ENCODE assay signal across 14 cellular contexts in the genomic region with DNA sequence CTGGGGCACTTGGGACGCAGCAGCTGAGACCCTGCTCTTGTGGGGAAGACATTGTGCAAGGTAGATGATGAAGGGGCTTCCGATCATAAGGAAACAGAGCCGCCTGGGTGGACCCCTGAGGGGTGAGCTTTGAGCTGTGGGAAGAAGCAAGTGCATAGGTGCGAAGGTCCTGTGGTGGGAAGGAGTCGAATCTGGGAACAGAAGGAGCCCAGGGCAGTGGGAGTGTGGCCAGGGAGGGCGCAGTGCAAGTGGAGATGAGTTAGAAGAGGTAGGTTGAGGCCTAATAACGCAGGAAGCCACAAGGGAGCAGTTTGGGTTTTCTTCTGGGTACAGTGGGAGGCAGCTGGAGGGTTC. TPM values are rescaled to one million over a fixed set of nuclear protein-coding genes. Genes with fewer than 3 reads are reported as not detected.
DNase-seq lines count a peak whose midpoint lies in the region; ATAC-seq and TF ChIP-seq lines count a peak whose summit lies in the region.
"Had no signal": no experiment of that assay in that cellular context is flagged by ENCODE, and none has a peak within 500 bp of the region (broad histone marks: within the 10 kb centered on the region; RNA-seq: fewer than 3 reads in every experiment).

No MANE protein-coding gene starts in this region.

- CTCF ChIA-PET in activated naive CD4-positive, alpha-beta T cell treated with anti-CD3 and anti-CD28 coated beads for 36 hours (lab: Charles Lee): interaction anchor here (1.4 kb wide), 1 partner anchor 9 kb away, joined by 3 read pairs; no protein-coding TSS in a partner anchor
- CTCF ChIA-PET in WTC11 (lab: Charles Lee): interaction anchor here (1.9 kb wide), 1 partner anchor 97 kb away, joined by 7 read pairs; no protein-coding TSS in a partner anchor

- POLR2A ChIA-PET in WTC11 (lab: Charles Lee): no interaction called here

- H3K36me3 Mint-ChIP-seq in activated naive CD4-positive, alpha-beta T cell treated with anti-CD3 and anti-CD28 coated beads for 36 hours (ENCODE audit: low read depth): peaks cover 57% of the 10 kb centered on the region
- H3K36me3 Mint-ChIP-seq in WTC11 (peaks cover 49% of the 10 kb centered on the region), memory B cell (peaks cover 28% of the 10 kb centered on the region)
- peaks cover 100% of the 10 kb centered on the region for H3K36me3 Mint-ChIP-seq in stimulated activated effector memory CD8-positive, alpha-beta T cell treated with anti-CD3 and anti-CD28 coated beads, Interleukin-12 subunit alpha, Interleukin-12 subunit beta, amount 100 ng/mL, for 72 hours

- no peaks in the 10 kb centered on the region for H3K9me3 Mint-ChIP-seq in activated naive CD4-positive, alpha-beta T cell treated with anti-CD3 and anti-CD28 coated beads for 36 hours
- H3K9me3 Mint-ChIP-seq in WTC11 (no peaks in the 10 kb centered on the region), memory B cell (no peaks in the 10 kb centered on the region)
- H3K9me3 Mint-ChIP-seq in stimulated activated effector memory CD8-positive, alpha-beta T cell treated with anti-CD3 and anti-CD28 coated beads, Interleukin-12 subunit alpha, Interleukin-12 subunit beta, amount 100 ng/mL, for 72 hours: no peaks in the 10 kb centered on the region
- H3K9me3 Mint-ChIP-seq: activated T-helper 1 cell treated with anti-CD3 and anti-CD28 coated beads, Interleukin-12 subunit alpha, Interleukin-12 subunit beta, Interleukin-2, Interleukin-4 antibody, amounts not matched to agents 30 ng/mL and 10 ng/mL and 1 ng/mL, durations not matched to agents 14 hours and 24 hours and 36 hours had no signal

- no peak overlapping the region for H3K4me3 Mint-ChIP-seq in activated naive CD4-positive, alpha-beta T cell treated with anti-CD3 and anti-CD28 coated beads for 36 hours
- H3K4me3 Mint-ChIP-seq in WTC11 (no peak overlapping the region), memory B cell (peak overlapping the region; percentile 76)
- peak overlapping the region; percentile 73 for H3K4me3 Mint-ChIP-seq in stimulated activated effector memory CD8-positive, alpha-beta T cell treated with anti-CD3 and anti-CD28 coated beads, Interleukin-12 subunit alpha, Interleukin-12 subunit beta, amount 100 ng/mL, for 72 hours
- H3K4me3 Mint-ChIP-seq: activated T-helper 1 cell treated with anti-CD3 and anti-CD28 coated beads, Interleukin-12 subunit alpha, Interleukin-12 subunit beta, Interleukin-2, Interleukin-4 antibody, amounts not matched to agents 30 ng/mL and 10 ng/mL and 1 ng/mL, durations not matched to agents 14 hours and 24 hours and 36 hours had no signal

- TF ChIP-seq CTCF in WTC11 (IDR thresholded peaks at IDR 0.05): no peak

- ATAC-seq in WTC11 (no peak), memory B cell (ENCODE audit: low read depth) (no peak), HG03175 (IDR thresholded peaks at IDR 0.05; ENCODE audit: unreplicated experiment) (no peak), HG03025 (IDR thresholded peaks at IDR 0.05; ENCODE audit: low FRiP score, unreplicated experiment) (no peak)
- no peak for ATAC-seq in stimulated activated effector memory CD8-positive, alpha-beta T cell treated with anti-CD3 and anti-CD28 coated beads, Interleukin-12 subunit alpha, Interleukin-12 subunit beta, amount 100 ng/mL, for 72 hours
- ATAC-seq: activated CD4-positive, CD25-positive, alpha-beta regulatory T cell treated with anti-CD3 and anti-CD28 coated beads, Interleukin-2, amount 50 U/mL, for 24 hours had no signal

- peaks cover 72% of the 10 kb centered on the region for H3K4me1 Mint-ChIP-seq in activated naive CD4-positive, alpha-beta T cell treated with anti-CD3 and anti-CD28 coated beads for 36 hours (ENCODE audit: low read depth)
- peaks cover 6% of the 10 kb centered on the region for H3K4me1 Mint-ChIP-seq in WTC11
- peaks cover 46% of the 10 kb centered on the region for H3K4me1 Mint-ChIP-seq in memory B cell
- peaks cover 64% of the 10 kb centered on the region for H3K4me1 Mint-ChIP-seq in stimulated activated effector memory CD8-positive, alpha-beta T cell treated with anti-CD3 and anti-CD28 coated beads, Interleukin-12 subunit alpha, Interleukin-12 subunit beta, amount 100 ng/mL, for 72 hours

- H3K27ac Mint-ChIP-seq in activated naive CD4-positive, alpha-beta T cell treated with anti-CD3 and anti-CD28 coated beads for 36 hours: peak overlapping the region; percentile 99
- H3K27ac Mint-ChIP-seq in WTC11 (peak overlapping the region; percentile 82), memory B cell (peak overlapping the region; percentile 98)
- H3K27ac Mint-ChIP-seq in stimulated activated effector memory CD8-positive, alpha-beta T cell treated with anti-CD3 and anti-CD28 coated beads, Interleukin-12 subunit alpha, Interleukin-12 subunit beta, amount 100 ng/mL, for 72 hours: peak overlapping the region; percentile 80
- H3K27ac Mint-ChIP-seq: activated T-helper 1 cell treated with anti-CD3 and anti-CD28 coated beads, Interleukin-12 subunit alpha, Interleukin-12 subunit beta, Interleukin-2, Interleukin-4 antibody, amounts not matched to agents 30 ng/mL and 10 ng/mL and 1 ng/mL, durations not matched to agents 14 hours and 24 hours and 36 hours had no signal

- no peak for DNase-seq in activated naive CD4-positive, alpha-beta T cell treated with anti-CD3 and anti-CD28 coated beads for 36 hours
- no peak for DNase-seq in activated naive CD4-positive, alpha-beta T cell treated with anti-CD3 and anti-CD28 coated beads, Interleukin-2, amount 50 U/mL, for 16 hours
- DNase-seq in WTC11 (ENCODE audit: low spot score): no peak
- no peak for DNase-seq in memory B cell (ENCODE audit: low spot score in 2 of 2)
- no peak for DNase-seq in stimulated activated effector memory CD8-positive, alpha-beta T cell treated with anti-CD3 and anti-CD28 coated beads, Interleukin-12 subunit alpha, Interleukin-12 subunit beta, amount 100 ng/mL, for 72 hours (ENCODE audit: low spot score in 2 of 2)
- no peak for DNase-seq in stimulated activated CD4-positive, alpha-beta T cell treated with anti-CD3 and anti-CD28 coated beads, Interleukin-2, amount 100 ng/mL, for 24 hours
- DNase-seq: DMS 273 treated with DMSO at 0.1 percent for 48 hours, hippocampal formation, NCI-H1930, NCI-H524 had no signal

- H3K27me3 Mint-ChIP-seq in activated naive CD4-positive, alpha-beta T cell treated with anti-CD3 and anti-CD28 coated beads for 36 hours (ENCODE audit: low read depth): no peaks in the 10 kb centered on the region
- no peaks in the 10 kb centered on the region for H3K27me3 Mint-ChIP-seq in WTC11 (ENCODE audit: low read depth)
- no peaks in the 10 kb centered on the region for H3K27me3 Mint-ChIP-seq in memory B cell

- intact Hi-C loops in activated naive CD4-positive, alpha-beta T cell treated with anti-CD3 and anti-CD28 coated beads for 36 hours (cut with micrococcal nuclease): no loop called here

TF ChIP-seq in WTC11, 78 proteins besides CTCF, POLR2A, EP300 and RAD21 (continues in another document):
- TF ChIP-seq CBFB (CRISPR knock-in tag; IDR thresholded peaks at IDR 0.05; ENCODE audit: low read depth) (no peak), NR3C1 (CRISPR knock-in tag; conservative IDR thresholded peaks at IDR 0.05; ENCODE audit: low read depth) (no peak), TEAD1 (CRISPR knock-in tag; IDR thresholded peaks at IDR 0.05) (no peak), ATF1 (CRISPR knock-in tag; IDR thresholded peaks at IDR 0.05) (no peak), GABPB1 (CRISPR knock-in tag; IDR thresholded peaks at IDR 0.05) (no peak), GRHL2 (CRISPR knock-in tag; IDR thresholded peaks at IDR 0.05; ENCODE audit: insufficient replicate concordance, severe bottlenecking) (no peak)
- TF ChIP-seq, protein P1, sequence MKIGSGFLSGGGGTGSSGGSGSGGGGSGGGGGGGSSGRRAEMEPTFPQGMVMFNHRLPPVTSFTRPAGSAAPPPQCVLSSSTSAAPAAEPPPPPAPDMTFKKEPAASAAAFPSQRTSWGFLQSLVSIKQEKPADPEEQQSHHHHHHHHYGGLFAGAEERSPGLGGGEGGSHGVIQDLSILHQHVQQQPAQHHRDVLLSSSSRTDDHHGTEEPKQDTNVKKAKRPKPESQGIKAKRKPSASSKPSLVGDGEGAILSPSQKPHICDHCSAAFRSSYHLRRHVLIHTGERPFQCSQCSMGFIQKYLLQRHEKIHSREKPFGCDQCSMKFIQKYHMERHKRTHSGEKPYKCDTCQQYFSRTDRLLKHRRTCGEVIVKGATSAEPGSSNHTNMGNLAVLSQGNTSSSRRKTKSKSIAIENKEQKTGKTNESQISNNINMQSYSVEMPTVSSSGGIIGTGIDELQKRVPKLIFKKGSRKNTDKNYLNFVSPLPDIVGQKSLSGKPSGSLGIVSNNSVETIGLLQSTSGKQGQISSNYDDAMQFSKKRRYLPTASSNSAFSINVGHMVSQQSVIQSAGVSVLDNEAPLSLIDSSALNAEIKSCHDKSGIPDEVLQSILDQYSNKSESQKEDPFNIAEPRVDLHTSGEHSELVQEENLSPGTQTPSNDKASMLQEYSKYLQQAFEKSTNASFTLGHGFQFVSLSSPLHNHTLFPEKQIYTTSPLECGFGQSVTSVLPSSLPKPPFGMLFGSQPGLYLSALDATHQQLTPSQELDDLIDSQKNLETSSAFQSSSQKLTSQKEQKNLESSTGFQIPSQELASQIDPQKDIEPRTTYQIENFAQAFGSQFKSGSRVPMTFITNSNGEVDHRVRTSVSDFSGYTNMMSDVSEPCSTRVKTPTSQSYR (CRISPR knock-in tag; IDR thresholded peaks at IDR 0.05): no peak
- TF ChIP-seq, protein P2, sequence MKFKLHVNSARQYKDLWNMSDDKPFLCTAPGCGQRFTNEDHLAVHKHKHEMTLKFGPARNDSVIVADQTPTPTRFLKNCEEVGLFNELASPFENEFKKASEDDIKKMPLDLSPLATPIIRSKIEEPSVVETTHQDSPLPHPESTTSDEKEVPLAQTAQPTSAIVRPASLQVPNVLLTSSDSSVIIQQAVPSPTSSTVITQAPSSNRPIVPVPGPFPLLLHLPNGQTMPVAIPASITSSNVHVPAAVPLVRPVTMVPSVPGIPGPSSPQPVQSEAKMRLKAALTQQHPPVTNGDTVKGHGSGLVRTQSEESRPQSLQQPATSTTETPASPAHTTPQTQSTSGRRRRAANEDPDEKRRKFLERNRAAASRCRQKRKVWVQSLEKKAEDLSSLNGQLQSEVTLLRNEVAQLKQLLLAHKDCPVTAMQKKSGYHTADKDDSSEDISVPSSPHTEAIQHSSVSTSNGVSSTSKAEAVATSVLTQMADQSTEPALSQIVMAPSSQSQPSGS (CRISPR knock-in tag; IDR thresholded peaks at IDR 0.05; ENCODE audit: borderline replicate concordance, low read depth): no peak

RNA-seq across cellular contexts. Expression of a gene that starts 10.3 kb away (rescaled TPM):
- total RNA-seq in activated naive CD4-positive, alpha-beta T cell treated with anti-CD3 and anti-CD28 coated beads for 36 hours: 10 to 100 TPM; 60.3 to 63.1 TPM
- total RNA-seq in WTC11 (2021): 60.5 to 69.0 TPM (median 61.1 TPM) in 3 replicates

RNA-seq across cellular contexts. Expression of a gene that starts 50.5 kb away (rescaled TPM):
- total RNA-seq in activated naive CD4-positive, alpha-beta T cell treated with anti-CD3 and anti-CD28 coated beads for 36 hours: 10 to 100 TPM; 45.6 to 46.5 TPM
- 31.3 to 33.4 TPM (median 31.4 TPM) in 3 replicates for total RNA-seq in WTC11 (2021)

Comparison
In these comparisons a context has a peak if more than half of its experiments do, and no peak if none do; other contexts are left out.
1. H3K4me3 Mint-ChIP-seq: peak in memory B cell (single experiment) and stimulated activated effector memory CD8-positive, alpha-beta T cell treated with anti-CD3 and anti-CD28 coated beads, Interleukin-12 subunit alpha, Interleukin-12 subunit beta, amount 100 ng/mL, for 72 hours (single experiment); none in activated naive CD4-positive, alpha-beta T cell treated with anti-CD3 and anti-CD28 coated beads for 36 hours (single experiment) and WTC11 (single experiment).
2. Peak in every context shown above with its lines, with median percentiles within 50 percentile points of each other: H3K27ac Mint-ChIP-seq.